Comparison of ENCODE assay signal across 2 cellular contexts in the genomic region with DNA sequence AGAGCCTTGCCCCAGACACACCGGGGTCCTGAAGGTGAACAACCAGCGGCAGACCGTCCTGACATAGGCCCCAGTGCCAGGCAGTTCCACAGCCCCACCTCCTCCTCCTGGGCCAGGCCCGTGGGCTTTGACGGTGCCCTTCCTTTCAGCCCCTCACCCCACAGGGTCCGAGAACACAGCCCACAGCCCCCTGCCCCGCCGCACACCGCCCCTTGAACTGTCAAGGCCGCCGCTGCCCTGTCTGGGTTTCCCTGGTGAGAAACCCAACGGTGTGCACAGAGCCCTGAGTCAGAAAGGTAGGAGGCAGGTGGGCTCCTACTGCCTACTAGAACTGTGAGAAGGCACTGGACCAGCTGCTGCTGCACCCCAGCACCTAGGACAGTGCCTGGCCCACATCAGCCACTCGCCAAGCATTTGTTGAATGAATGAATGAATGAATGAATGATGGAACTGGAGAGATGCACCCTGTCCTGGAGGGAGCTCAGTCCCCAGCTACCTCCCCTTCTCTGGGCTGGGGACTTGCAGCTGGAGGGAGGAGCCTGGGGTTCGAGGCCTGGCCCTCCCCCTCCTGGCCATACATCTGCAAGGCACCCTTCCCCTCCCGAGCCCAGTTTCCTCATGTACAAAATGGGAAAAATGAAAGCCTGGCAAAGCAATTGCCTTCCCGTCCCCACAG.
TF ChIP-seq lines count a peak whose summit lies in the region.

No MANE protein-coding gene starts in this region.

TF ChIP-seq in HCT116, 20 proteins besides CTCF, POLR2A, EP300 and RAD21 (continued from another document):
- TF ChIP-seq, protein P1, sequence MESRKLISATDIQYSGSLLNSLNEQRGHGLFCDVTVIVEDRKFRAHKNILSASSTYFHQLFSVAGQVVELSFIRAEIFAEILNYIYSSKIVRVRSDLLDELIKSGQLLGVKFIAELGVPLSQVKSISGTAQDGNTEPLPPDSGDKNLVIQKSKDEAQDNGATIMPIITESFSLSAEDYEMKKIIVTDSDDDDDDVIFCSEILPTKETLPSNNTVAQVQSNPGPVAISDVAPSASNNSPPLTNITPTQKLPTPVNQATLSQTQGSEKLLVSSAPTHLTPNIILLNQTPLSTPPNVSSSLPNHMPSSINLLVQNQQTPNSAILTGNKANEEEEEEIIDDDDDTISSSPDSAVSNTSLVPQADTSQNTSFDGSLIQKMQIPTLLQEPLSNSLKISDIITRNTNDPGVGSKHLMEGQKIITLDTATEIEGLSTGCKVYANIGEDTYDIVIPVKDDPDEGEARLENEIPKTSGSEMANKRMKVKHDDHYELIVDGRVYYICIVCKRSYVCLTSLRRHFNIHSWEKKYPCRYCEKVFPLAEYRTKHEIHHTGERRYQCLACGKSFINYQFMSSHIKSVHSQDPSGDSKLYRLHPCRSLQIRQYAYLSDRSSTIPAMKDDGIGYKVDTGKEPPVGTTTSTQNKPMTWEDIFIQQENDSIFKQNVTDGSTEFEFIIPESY (IDR thresholded peaks at IDR 0.05; ENCODE audit: extremely low read depth, insufficient replicate concordance, low read length) = no peak
- TF ChIP-seq, protein P2, sequence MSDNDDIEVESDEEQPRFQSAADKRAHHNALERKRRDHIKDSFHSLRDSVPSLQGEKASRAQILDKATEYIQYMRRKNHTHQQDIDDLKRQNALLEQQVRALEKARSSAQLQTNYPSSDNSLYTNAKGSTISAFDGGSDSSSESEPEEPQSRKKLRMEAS (IDR thresholded peaks at IDR 0.05) = no peak
- TF ChIP-seq CEBPB (IDR thresholded peaks at IDR 0.05; ENCODE audit: low read depth) (no peak), EZH2phosphoT487 (IDR thresholded peaks at IDR 0.05; ENCODE audit: borderline replicate concordance) (no peak), JUND (IDR thresholded peaks at IDR 0.05) (no peak), FOSL1 (IDR thresholded peaks at IDR 0.05; ENCODE audit: low read depth) (no peak)
- TF ChIP-seq, protein P3, sequence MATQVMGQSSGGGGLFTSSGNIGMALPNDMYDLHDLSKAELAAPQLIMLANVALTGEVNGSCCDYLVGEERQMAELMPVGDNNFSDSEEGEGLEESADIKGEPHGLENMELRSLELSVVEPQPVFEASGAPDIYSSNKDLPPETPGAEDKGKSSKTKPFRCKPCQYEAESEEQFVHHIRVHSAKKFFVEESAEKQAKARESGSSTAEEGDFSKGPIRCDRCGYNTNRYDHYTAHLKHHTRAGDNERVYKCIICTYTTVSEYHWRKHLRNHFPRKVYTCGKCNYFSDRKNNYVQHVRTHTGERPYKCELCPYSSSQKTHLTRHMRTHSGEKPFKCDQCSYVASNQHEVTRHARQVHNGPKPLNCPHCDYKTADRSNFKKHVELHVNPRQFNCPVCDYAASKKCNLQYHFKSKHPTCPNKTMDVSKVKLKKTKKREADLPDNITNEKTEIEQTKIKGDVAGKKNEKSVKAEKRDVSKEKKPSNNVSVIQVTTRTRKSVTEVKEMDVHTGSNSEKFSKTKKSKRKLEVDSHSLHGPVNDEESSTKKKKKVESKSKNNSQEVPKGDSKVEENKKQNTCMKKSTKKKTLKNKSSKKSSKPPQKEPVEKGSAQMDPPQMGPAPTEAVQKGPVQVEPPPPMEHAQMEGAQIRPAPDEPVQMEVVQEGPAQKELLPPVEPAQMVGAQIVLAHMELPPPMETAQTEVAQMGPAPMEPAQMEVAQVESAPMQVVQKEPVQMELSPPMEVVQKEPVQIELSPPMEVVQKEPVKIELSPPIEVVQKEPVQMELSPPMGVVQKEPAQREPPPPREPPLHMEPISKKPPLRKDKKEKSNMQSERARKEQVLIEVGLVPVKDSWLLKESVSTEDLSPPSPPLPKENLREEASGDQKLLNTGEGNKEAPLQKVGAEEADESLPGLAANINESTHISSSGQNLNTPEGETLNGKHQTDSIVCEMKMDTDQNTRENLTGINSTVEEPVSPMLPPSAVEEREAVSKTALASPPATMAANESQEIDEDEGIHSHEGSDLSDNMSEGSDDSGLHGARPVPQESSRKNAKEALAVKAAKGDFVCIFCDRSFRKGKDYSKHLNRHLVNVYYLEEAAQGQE (IDR thresholded peaks at IDR 0.05; ENCODE audit: low read depth) = no peak
TF ChIP-seq in HCT116: peak in this region for 0.

TF ChIP-seq in WTC11, 78 proteins besides CTCF, POLR2A, EP300 and RAD21 (continued from another document):
- TF ChIP-seq, protein P4, sequence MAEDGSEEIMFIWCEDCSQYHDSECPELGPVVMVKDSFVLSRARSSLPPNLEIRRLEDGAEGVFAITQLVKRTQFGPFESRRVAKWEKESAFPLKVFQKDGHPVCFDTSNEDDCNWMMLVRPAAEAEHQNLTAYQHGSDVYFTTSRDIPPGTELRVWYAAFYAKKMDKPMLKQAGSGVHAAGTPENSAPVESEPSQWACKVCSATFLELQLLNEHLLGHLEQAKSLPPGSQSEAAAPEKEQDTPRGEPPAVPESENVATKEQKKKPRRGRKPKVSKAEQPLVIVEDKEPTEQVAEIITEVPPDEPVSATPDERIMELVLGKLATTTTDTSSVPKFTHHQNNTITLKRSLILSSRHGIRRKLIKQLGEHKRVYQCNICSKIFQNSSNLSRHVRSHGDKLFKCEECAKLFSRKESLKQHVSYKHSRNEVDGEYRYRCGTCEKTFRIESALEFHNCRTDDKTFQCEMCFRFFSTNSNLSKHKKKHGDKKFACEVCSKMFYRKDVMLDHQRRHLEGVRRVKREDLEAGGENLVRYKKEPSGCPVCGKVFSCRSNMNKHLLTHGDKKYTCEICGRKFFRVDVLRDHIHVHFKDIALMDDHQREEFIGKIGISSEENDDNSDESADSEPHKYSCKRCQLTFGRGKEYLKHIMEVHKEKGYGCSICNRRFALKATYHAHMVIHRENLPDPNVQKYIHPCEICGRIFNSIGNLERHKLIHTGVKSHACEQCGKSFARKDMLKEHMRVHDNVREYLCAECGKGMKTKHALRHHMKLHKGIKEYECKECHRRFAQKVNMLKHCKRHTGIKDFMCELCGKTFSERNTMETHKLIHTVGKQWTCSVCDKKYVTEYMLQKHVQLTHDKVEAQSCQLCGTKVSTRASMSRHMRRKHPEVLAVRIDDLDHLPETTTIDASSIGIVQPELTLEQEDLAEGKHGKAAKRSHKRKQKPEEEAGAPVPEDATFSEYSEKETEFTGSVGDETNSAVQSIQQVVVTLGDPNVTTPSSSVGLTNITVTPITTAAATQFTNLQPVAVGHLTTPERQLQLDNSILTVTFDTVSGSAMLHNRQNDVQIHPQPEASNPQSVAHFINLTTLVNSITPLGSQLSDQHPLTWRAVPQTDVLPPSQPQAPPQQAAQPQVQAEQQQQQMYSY (CRISPR knock-in tag; IDR thresholded peaks at IDR 0.05) = no peak
- TF ChIP-seq KAT7 (CRISPR knock-in tag; IDR thresholded peaks at IDR 0.05; ENCODE audit: borderline replicate concordance) (no peak), EMX1 (CRISPR knock-in tag; IDR thresholded peaks at IDR 0.05) (no peak), NFYB (CRISPR knock-in tag; conservative IDR thresholded peaks at IDR 0.05; ENCODE audit: low read depth) (no peak), HMGA2 (CRISPR knock-in tag; IDR thresholded peaks at IDR 0.05) (no peak)
- TF ChIP-seq, protein P5, sequence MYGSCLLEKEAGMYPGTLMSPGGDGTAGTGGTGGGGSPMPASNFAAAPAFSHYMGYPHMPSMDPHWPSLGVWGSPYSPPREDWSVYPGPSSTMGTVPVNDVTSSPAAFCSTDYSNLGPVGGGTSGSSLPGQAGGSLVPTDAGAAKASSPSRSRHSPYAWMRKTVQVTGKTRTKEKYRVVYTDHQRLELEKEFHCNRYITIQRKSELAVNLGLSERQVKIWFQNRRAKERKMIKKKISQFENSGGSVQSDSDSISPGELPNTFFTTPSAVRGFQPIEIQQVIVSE (CRISPR knock-in tag; IDR thresholded peaks at IDR 0.05; ENCODE audit: borderline replicate concordance) = no peak
- TF ChIP-seq, protein P6, sequence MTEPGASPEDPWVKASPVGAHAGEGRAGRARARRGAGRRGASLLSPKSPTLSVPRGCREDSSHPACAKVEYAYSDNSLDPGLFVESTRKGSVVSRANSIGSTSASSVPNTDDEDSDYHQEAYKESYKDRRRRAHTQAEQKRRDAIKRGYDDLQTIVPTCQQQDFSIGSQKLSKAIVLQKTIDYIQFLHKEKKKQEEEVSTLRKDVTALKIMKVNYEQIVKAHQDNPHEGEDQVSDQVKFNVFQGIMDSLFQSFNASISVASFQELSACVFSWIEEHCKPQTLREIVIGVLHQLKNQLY (CRISPR knock-in tag; IDR thresholded peaks at IDR 0.05) = no peak
